12 cellular contexts compared by ENCODE assay signal in the genomic region with DNA sequence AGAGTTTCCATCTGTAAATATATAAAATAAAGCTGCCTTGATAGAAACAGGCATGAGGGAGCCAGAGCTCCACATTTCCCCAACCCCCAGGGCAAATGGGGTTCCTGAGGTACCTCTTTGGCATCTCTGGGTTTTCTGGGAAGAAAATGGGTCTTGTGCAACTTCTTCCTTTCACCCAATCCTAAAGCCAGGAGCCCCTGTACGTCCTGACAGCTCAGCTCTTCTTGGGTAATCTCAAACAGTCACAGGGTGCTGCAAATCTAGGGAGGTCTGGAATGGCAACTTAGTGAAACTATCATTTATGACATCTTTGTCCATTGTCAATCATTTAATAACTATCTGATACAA. TPM values are rescaled to one million over a fixed set of nuclear protein-coding genes. Genes with fewer than 3 reads are reported as not detected.
DNase-seq lines count a peak whose midpoint lies in the region; ATAC-seq and TF ChIP-seq lines count a peak whose summit lies in the region.
"Had no signal": no experiment of that assay in that cellular context is flagged by ENCODE, and none has a peak within 500 bp of the region (broad histone marks: within the 10 kb centered on the region; RNA-seq: fewer than 3 reads in every experiment).

No MANE protein-coding gene starts in this region.

- H3K9ac ChIP-seq in smooth muscle cell (ENCODE audit: low read depth): no peak overlapping the region
- H3K9ac ChIP-seq: BLaER1 had no signal

- H3K9me2 ChIP-seq in PC-9 (ENCODE audit: insufficient read depth): no peaks in the 10 kb centered on the region

- H3F3A ChIP-seq in PC-9 (ENCODE audit: insufficient read depth, low read depth): no peaks in the 10 kb centered on the region
- H3F3A ChIP-seq in smooth muscle cell (ENCODE audit: low read depth): no peaks in the 10 kb centered on the region

- H3K4me1 ChIP-seq in PC-9 (replicated peaks; ENCODE audit: insufficient read depth): peaks cover 13% of the 10 kb centered on the region
- peaks cover 8% of the 10 kb centered on the region for H3K4me1 ChIP-seq in smooth muscle cell (ENCODE audit: low read depth)
- peaks cover 0 to 3% of the 10 kb centered on the region in 2 donors for H3K4me1 ChIP-seq in ascending aorta

- peaks cover 7% of the 10 kb centered on the region for H3K4me1 Mint-ChIP-seq in activated naive CD4-positive, alpha-beta T cell treated with anti-CD3 and anti-CD28 coated beads, Interleukin-2, amount 50 U/mL, for 24 hours
- H3K4me1 Mint-ChIP-seq: naive B cell had no signal

- H3K4me3 ChIP-seq in PC-9 (no peak overlapping the region), fibroblast of villous mesenchyme (ENCODE audit: low read depth, low read length) (no peak overlapping the region), smooth muscle cell (no peak overlapping the region), ascending aorta (no peak overlapping the region)
- H3K4me3 ChIP-seq: BLaER1 had no signal

- H4K20me1 ChIP-seq in PC-9 (ENCODE audit: insufficient read depth): no peaks in the 10 kb centered on the region
- H4K20me1 ChIP-seq in smooth muscle cell (ENCODE audit: low read depth): no peaks in the 10 kb centered on the region
- H4K20me1 ChIP-seq: BLaER1 had no signal

- intact Hi-C loops in PC-9 (cut with micrococcal nuclease; ENCODE audit: unreplicated experiment) (no loop called here), ascending aorta (cut with DNase I) (loop anchor here (5.0 kb wide), 2 partner anchors 102 to 472 kb away; partner anchors contain the start of gene STAT4)

- H3K27ac ChIP-seq in PC-9: 0 out of 2 replicates have a peak overlapping the region, but pooled peaks have one; percentile 40
- peak overlapping the region; percentile 56 for H3K27ac ChIP-seq in smooth muscle cell (ENCODE audit: low read depth)
- H3K27ac ChIP-seq in ascending aorta: no peak overlapping the region
- H3K27ac ChIP-seq: BLaER1 had no signal

- H3K27ac Mint-ChIP-seq in activated naive CD4-positive, alpha-beta T cell treated with anti-CD3 and anti-CD28 coated beads, Interleukin-2, amount 50 U/mL, for 24 hours: peak overlapping the region; percentile 13

- no peak for DNase-seq in activated naive CD4-positive, alpha-beta T cell treated with anti-CD3 and anti-CD28 coated beads, Interleukin-2, amount 50 U/mL, for 16 hours
- DNase-seq in PC-9: no peak
- peak; percentile 85 for DNase-seq in fibroblast of villous mesenchyme (ENCODE audit: low read depth)
- no peak for DNase-seq in smooth muscle cell (lab: John Stamatoyannopoulos, UW; ENCODE audit: unreplicated experiment)
- DNase-seq in NCI-H510A (lab: John Stamatoyannopoulos, UW): no peak
- DNase-seq in ascending aorta (ENCODE audit: low spot score in 2 of 2): no peak
- DNase-seq: activated T-cell treated with anti-CD3 and anti-CD28 coated beads for 4 hours, naive B cell had no signal

- H2AFZ ChIP-seq in PC-9 (no peak overlapping the region), smooth muscle cell (ENCODE audit: low read depth) (no peak overlapping the region)

- H3K4me3 Mint-ChIP-seq in activated naive CD4-positive, alpha-beta T cell treated with anti-CD3 and anti-CD28 coated beads, Interleukin-2, amount 50 U/mL, for 24 hours: peak overlapping the region; percentile 5
- H3K4me3 Mint-ChIP-seq: brain, naive B cell had no signal

- WGBS in smooth muscle cell (ENCODE audit: low lambda C conversion rate): 17% methylated on average over 1 of the region's 1 CpG

- H3K9me3 ChIP-seq in PC-9 (ENCODE audit: insufficient read depth, low read depth): no peaks in the 10 kb centered on the region
- H3K9me3 ChIP-seq in smooth muscle cell (replicated peaks; ENCODE audit: low read depth): no peaks in the 10 kb centered on the region
- no peaks in the 10 kb centered on the region for H3K9me3 ChIP-seq in ascending aorta
- H3K9me3 ChIP-seq: BLaER1 had no signal

- H3K27me3 Mint-ChIP-seq in activated naive CD4-positive, alpha-beta T cell treated with anti-CD3 and anti-CD28 coated beads, Interleukin-2, amount 50 U/mL, for 24 hours: no peaks in the 10 kb centered on the region
- H3K27me3 Mint-ChIP-seq: brain had no signal

- BruUV-seq in PC-9 (replicated peaks; lab: Mats Ljungman, UMichigan): no TSS peak

- H3K4me2 ChIP-seq in PC-9: peak overlapping the region; percentile 23; the same call in 1 of the 2 replicates
- H3K4me2 ChIP-seq in smooth muscle cell: peak overlapping the region; percentile 64
- H3K4me2 ChIP-seq: BLaER1 had no signal

- no peak for ATAC-seq in HG03097 (IDR thresholded peaks at IDR 0.05; ENCODE audit: low FRiP score, unreplicated experiment)

- H3K27me3 ChIP-seq in PC-9 (ENCODE audit: insufficient read depth, low read depth): no peaks in the 10 kb centered on the region
- H3K27me3 ChIP-seq in smooth muscle cell (ENCODE audit: low read depth): peaks cover 11% of the 10 kb centered on the region
- H3K27me3 ChIP-seq in ascending aorta: no peaks in the 10 kb centered on the region
- H3K27me3 ChIP-seq: BLaER1 had no signal

- peaks cover 7% of the 10 kb centered on the region for H3K36me3 Mint-ChIP-seq in activated naive CD4-positive, alpha-beta T cell treated with anti-CD3 and anti-CD28 coated beads, Interleukin-2, amount 50 U/mL, for 24 hours
- H3K36me3 Mint-ChIP-seq: brain, naive B cell had no signal

- no peaks in the 10 kb centered on the region for H3K36me3 ChIP-seq in PC-9 (ENCODE audit: low read depth)
- no peaks in the 10 kb centered on the region for H3K36me3 ChIP-seq in smooth muscle cell (ENCODE audit: low read depth)
- H3K36me3 ChIP-seq in ascending aorta: no peaks in the 10 kb centered on the region
- H3K36me3 ChIP-seq: BLaER1 had no signal

- H3K9me3 Mint-ChIP-seq in activated naive CD4-positive, alpha-beta T cell treated with anti-CD3 and anti-CD28 coated beads, Interleukin-2, amount 50 U/mL, for 24 hours: no peaks in the 10 kb centered on the region
- H3K9me3 Mint-ChIP-seq: brain, naive B cell had no signal

- CTCF ChIA-PET in PC-9 (lab: Charles Lee): interaction anchor here (1.1 kb wide), 1 partner anchor 105 kb away, joined by 4 read pairs; no protein-coding TSS in a partner anchor

- POLR2A ChIA-PET in PC-9 (lab: Charles Lee; ENCODE audit: unreplicated experiment): no interaction called here

- H3K79me2 ChIP-seq in PC-9 (ENCODE audit: low read depth) (no peaks in the 10 kb centered on the region), smooth muscle cell (ENCODE audit: low read depth) (no peaks in the 10 kb centered on the region)

- no peak for TF ChIP-seq CTCF in PC-9 (conservative IDR thresholded peaks at IDR 0.05)
- TF ChIP-seq CTCF in fibroblast of villous mesenchyme (IDR thresholded peaks at IDR 0.05; ENCODE audit: insufficient read depth, low read depth, low read length): no peak
- no peak for TF ChIP-seq CTCF in smooth muscle cell (IDR thresholded peaks at IDR 0.05; ENCODE audit: borderline replicate concordance, insufficient read depth, poor library complexity, severe bottlenecking)
- no peak for TF ChIP-seq CTCF in ascending aorta (IDR thresholded peaks at IDR 0.05)

RNA-seq across cellular contexts. Expression of gene STAT1, which starts 36.6 kb away (rescaled TPM):
- 28.0 and 32.5 TPM in 2 replicates for total RNA-seq in PC-9 (2021)
- total RNA-seq in fibroblast of villous mesenchyme: 116 and 132 TPM in 2 replicates
- total RNA-seq in smooth muscle cell: 66.5 and 74.6 TPM in 2 replicates
- 30.5 and 33.7 TPM in 2 replicates for polyA plus RNA-seq in smooth muscle cell
- total RNA-seq in ascending aorta: 13.0 TPM

Comparison
In these comparisons a context has a peak if more than half of its experiments do, and no peak if none do; other contexts are left out.
1. H3K27ac ChIP-seq: peak in PC-9 (single experiment) and smooth muscle cell (single experiment); none in ascending aorta (0 of 2).